ENCODE assay signal across 8 cellular contexts in the genomic region with DNA sequence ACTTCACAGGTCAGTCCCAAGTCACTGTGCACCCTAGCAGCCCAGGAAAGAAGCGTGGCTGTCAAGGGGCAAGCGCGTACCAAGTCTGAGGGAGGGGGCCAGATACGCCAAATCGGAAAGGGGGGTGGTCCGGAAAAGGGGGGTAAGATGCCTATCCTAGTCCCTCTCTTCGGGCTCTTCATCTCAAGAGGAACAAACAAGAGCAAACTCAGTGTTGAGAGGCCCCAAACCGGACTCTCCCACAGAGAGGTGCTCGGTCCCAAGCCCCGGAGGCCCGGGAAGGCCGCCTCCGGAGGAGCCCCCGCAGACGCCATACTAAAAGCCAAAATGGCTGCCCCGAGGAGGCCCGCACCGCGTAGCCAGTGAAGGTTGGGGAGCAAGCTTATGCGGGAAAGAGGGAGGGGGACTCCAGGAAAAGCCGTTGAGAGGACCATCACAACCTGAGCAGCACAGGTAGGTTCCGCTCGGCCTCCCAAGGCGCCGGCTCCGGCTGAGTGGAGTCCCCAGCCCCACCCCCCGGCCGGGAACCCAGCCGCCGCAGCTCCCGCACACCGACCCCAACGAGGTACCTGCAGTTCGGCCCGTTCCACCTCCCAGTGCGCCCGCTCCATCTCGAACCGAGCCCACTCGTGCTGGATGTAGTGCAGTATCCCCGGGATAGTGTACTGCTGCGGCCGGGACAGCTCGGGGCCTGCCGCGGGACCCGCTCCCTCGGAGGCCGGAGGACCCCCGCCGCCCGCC. TPM values are rescaled to one million over a fixed set of nuclear protein-coding genes. Genes with fewer than 3 reads are reported as not detected.
DNase-seq lines count a peak whose midpoint lies in the region; ATAC-seq and TF ChIP-seq lines count a peak whose summit lies in the region.

A gene with protein sequence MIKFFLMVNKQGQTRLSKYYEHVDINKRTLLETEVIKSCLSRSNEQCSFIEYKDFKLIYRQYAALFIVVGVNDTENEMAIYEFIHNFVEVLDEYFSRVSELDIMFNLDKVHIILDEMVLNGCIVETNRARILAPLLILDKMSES (plus strand): TSS at position 315 of the 741 bp plus-strand sequence. CDS start 40,548 bp downstream, outside the sequence.

- POLR2A ChIA-PET in HCT116 (lab: Charles Lee) = interaction anchor here (0.6 to 1.9 kb wide), 11 partner anchors 9 to 85 kb away, joined by 3 to 7 read pairs (median 3); no protein-coding TSS in a partner anchor
- POLR2A ChIA-PET in activated CD4-positive, alpha-beta memory T cell treated with anti-CD3 and anti-CD28 coated beads, Interleukin-2, amount 10 ng/mL, durations not matched to agents 7 days and 5 days (lab: Charles Lee) = interaction anchor here (0.9 to 3.3 kb wide), 18 partner anchors 9 to 467 kb away, joined by 3 to 47 read pairs (median 5); a partner anchor contains a TSS

- peak; percentile 44 for ATAC-seq in HCT116
- ATAC-seq in HG03469 (IDR thresholded peaks at IDR 0.05; ENCODE audit: unreplicated experiment) = no peak

- H3K9me3 ChIP-seq in HCT116 (ENCODE audit: control insufficient read depth in 1 of 2, insufficient read depth in 1 of 2, low read depth in 1 of 2, low read length in 2 of 2) = no peaks in the 10 kb centered on the region
- H3K9me3 ChIP-seq in ectodermal cell (ENCODE audit: control insufficient read depth, low read length) = no peaks in the 10 kb centered on the region

- CTCF ChIA-PET in HCT116 (lab: Charles Lee) = interaction anchor here (1.1 kb wide), 1 partner anchor 13 kb away, joined by 4 read pairs; no protein-coding TSS in a partner anchor
- CTCF ChIA-PET in activated CD4-positive, alpha-beta memory T cell treated with anti-CD3 and anti-CD28 coated beads, Interleukin-2, amount 10 ng/mL, durations not matched to agents 7 days and 5 days (lab: Charles Lee) = interaction anchor here (0.6 to 1.6 kb wide), 5 partner anchors 10 to 175 kb away, joined by 3 to 7 read pairs (median 3); no protein-coding TSS in a partner anchor

- no peak for TF ChIP-seq POLR2A in HCT116 (IDR thresholded peaks at IDR 0.05; ENCODE audit: borderline replicate concordance, extremely low read depth, insufficient read depth, insufficient read length)

- peaks cover 39 to 44% of the 10 kb centered on the region in 2 experiments for H3K4me1 ChIP-seq in HCT116 (ENCODE audit: control insufficient read depth in 1 of 2, insufficient read depth in 2 of 2, low read length in 2 of 2)
- H3K4me1 ChIP-seq in ectodermal cell (ENCODE audit: control insufficient read depth, insufficient read depth, low read length) = peaks cover 6% of the 10 kb centered on the region

- H3K4me2 ChIP-seq in HCT116 (ENCODE audit: low read length) = peak within 1 kb of the TSS; percentile 85

- H3K36me3 ChIP-seq in HCT116 (ENCODE audit: control insufficient read depth in 1 of 2, insufficient read depth in 2 of 2, low read length in 2 of 2) (peaks cover 0 to 11% of the 10 kb centered on the region in 2 experiments; a peak in 2 of 4 replicates), ectodermal cell (ENCODE audit: control insufficient read depth, insufficient read depth, low read length) (peaks cover 3% of the 10 kb centered on the region)

- H4K20me1 ChIP-seq in HCT116 (ENCODE audit: insufficient read depth) = no peaks in the 10 kb centered on the region

- no peak within 1 kb of the TSS for H2AFZ ChIP-seq in HCT116 (ENCODE audit: low read depth, low read length, poor library complexity, severe bottlenecking)

- no peaks in the 10 kb centered on the region for H3K27me3 Mint-ChIP-seq in activated CD4-positive, alpha-beta memory T cell treated with anti-CD3 and anti-CD28 coated beads, Interleukin-2, amount 10 ng/mL, durations not matched to agents 7 days and 5 days

- no peaks in the 10 kb centered on the region; the same call in 1 of the 2 replicates for H3K9me2 ChIP-seq in HCT116 (ENCODE audit: insufficient read depth)

- H3K27me3 ChIP-seq in HCT116 (ENCODE audit: insufficient read depth, low read length) (no peaks in the 10 kb centered on the region), ectodermal cell (ENCODE audit: control insufficient read depth, insufficient read depth, low read length, poor library complexity, severe bottlenecking) (no peaks in the 10 kb centered on the region)

- H3K4me3 Mint-ChIP-seq in activated CD4-positive, alpha-beta memory T cell treated with anti-CD3 and anti-CD28 coated beads, Interleukin-2, amount 10 ng/mL, durations not matched to agents 7 days and 5 days = peak within 1 kb of the TSS; percentile 94

- no peak for TF ChIP-seq CTCF in HCT116 (IDR thresholded peaks at IDR 0.05 in 2 of 3, conservative IDR thresholded peaks at IDR 0.05 in 1 of 3; ENCODE audit: borderline replicate concordance in 1 of 3, insufficient read depth in 1 of 3, low read depth in 2 of 3, low read length in 2 of 3)

- peaks cover 47% of the 10 kb centered on the region for H3K4me1 Mint-ChIP-seq in activated CD4-positive, alpha-beta memory T cell treated with anti-CD3 and anti-CD28 coated beads, Interleukin-2, amount 10 ng/mL, durations not matched to agents 7 days and 5 days

- no peaks in the 10 kb centered on the region for H3K9me3 Mint-ChIP-seq in activated CD4-positive, alpha-beta memory T cell treated with anti-CD3 and anti-CD28 coated beads, Interleukin-2, amount 10 ng/mL, durations not matched to agents 7 days and 5 days

- peak within 1 kb of the TSS; percentile 97 for H3K9ac ChIP-seq in HCT116 (ENCODE audit: low read length)

- no TSS peak for BruUV-seq in HCT116 (replicated peaks; lab: Mats Ljungman, UMichigan)

- WGBS in ectodermal cell, 2 experiments = 0 to 1% methylated on average over 52 of the region's 52 CpGs

- intact Hi-C loops in HCT116 (cut with micrococcal nuclease) = loop anchor here (1.0 to 2.0 kb wide), 2 partner anchors 57 to 59 kb away; no protein-coding TSS in a partner anchor

- H3K36me3 Mint-ChIP-seq in activated CD4-positive, alpha-beta memory T cell treated with anti-CD3 and anti-CD28 coated beads, Interleukin-2, amount 10 ng/mL, durations not matched to agents 7 days and 5 days (ENCODE audit: low read depth) = peaks cover 24% of the 10 kb centered on the region

- TF ChIP-seq RAD21 in HCT116 (IDR thresholded peaks at IDR 0.05; ENCODE audit: low read depth) = no peak

- peak; percentile 41 for DNase-seq in EL
- no peak for DNase-seq in HCT116 (ENCODE audit: low read depth, low spot score)
- peak; percentile 37 for DNase-seq in NCI-H2227 treated with DMSO at 0.1 percent for 48 hours (lab: John Stamatoyannopoulos, UW)
- DNase-seq in activated CD4-positive, alpha-beta memory T cell treated with anti-CD3 and anti-CD28 coated beads, Interleukin-2, amount 10 ng/mL, durations not matched to agents 7 days and 5 days = peak; percentile 59
- DNase-seq in medulla oblongata (ENCODE audit: extremely low spot score) = peak; percentile 55
- DNase-seq in stimulated activated CD4-positive, alpha-beta T cell treated with anti-CD3 and anti-CD28 coated beads, TNF-alpha, amount 100 ng/mL, for 48 hours (ENCODE audit: low read depth in 3 of 3) = peak; percentile 6 to 28 (median 11)

- RAD21 ChIA-PET in HCT116 (lab: Charles Lee; ENCODE audit: low non-redundant PET in 1 of 2, low total read pairs in 2 of 2, uncharacterized antibody in 2 of 2, unreplicated experiment in 2 of 2) = interaction anchor here in 1 of 2 experiments (0.6 kb wide), 1 partner anchor 104 kb away, joined by 3 read pairs; no protein-coding TSS in a partner anchor

- H3K4me3 ChIP-seq in HCT116 (replicated peaks in 1 of 2; ENCODE audit: low read depth in 1 of 2, low read length in 2 of 2) (peak within 1 kb of the TSS; percentile 80 to 91), ectodermal cell (ENCODE audit: insufficient read depth, low read depth, low read length) (peak within 1 kb of the TSS; percentile 97)

- peak within 1 kb of the TSS; percentile 97 for H3K27ac ChIP-seq in HCT116 (ENCODE audit: low read depth, low read length)
- H3K27ac ChIP-seq in ectodermal cell (ENCODE audit: insufficient read depth, low read depth, low read length, poor library complexity, severe bottlenecking) = peak within 1 kb of the TSS; percentile 91

- peak within 1 kb of the TSS; percentile 91 for H3K27ac Mint-ChIP-seq in activated CD4-positive, alpha-beta memory T cell treated with anti-CD3 and anti-CD28 coated beads, Interleukin-2, amount 10 ng/mL, durations not matched to agents 7 days and 5 days

- peaks cover 69% of the 10 kb centered on the region for H3K79me2 ChIP-seq in HCT116 (ENCODE audit: insufficient read depth, low read length)

TF ChIP-seq in HCT116, 20 proteins besides CTCF, POLR2A, EP300 and RAD21 (continues in another document):
- TF ChIP-seq ZFX (IDR thresholded peaks at IDR 0.05) (peak; percentile 91), EGR1 (IDR thresholded peaks at IDR 0.05; ENCODE audit: low read depth) (0 out of 2 replicates have a peak, but pooled peaks have one; percentile 27), ELF1 (IDR thresholded peaks at IDR 0.05; ENCODE audit: borderline replicate concordance, low read depth) (no peak), YY1 (IDR thresholded peaks at IDR 0.05; ENCODE audit: extremely low read depth, insufficient replicate concordance, low read depth, low read length) (peak; percentile 92), POLR2AphosphoS5 (IDR thresholded peaks at IDR 0.05; ENCODE audit: low read depth, low read length) (peak; percentile 52; the same call in 1 of the 2 replicates)
- TF ChIP-seq, protein P1, sequence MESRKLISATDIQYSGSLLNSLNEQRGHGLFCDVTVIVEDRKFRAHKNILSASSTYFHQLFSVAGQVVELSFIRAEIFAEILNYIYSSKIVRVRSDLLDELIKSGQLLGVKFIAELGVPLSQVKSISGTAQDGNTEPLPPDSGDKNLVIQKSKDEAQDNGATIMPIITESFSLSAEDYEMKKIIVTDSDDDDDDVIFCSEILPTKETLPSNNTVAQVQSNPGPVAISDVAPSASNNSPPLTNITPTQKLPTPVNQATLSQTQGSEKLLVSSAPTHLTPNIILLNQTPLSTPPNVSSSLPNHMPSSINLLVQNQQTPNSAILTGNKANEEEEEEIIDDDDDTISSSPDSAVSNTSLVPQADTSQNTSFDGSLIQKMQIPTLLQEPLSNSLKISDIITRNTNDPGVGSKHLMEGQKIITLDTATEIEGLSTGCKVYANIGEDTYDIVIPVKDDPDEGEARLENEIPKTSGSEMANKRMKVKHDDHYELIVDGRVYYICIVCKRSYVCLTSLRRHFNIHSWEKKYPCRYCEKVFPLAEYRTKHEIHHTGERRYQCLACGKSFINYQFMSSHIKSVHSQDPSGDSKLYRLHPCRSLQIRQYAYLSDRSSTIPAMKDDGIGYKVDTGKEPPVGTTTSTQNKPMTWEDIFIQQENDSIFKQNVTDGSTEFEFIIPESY (IDR thresholded peaks at IDR 0.05; ENCODE audit: extremely low read depth, insufficient replicate concordance, low read length) = no peak

RNA-seq across cellular contexts. Expression of the gene that starts here (rescaled TPM):
- 5.0 TPM for total RNA-seq in HCT116 (2021; ENCODE audit: unreplicated experiment)
- polyA plus RNA-seq in HCT116 (2012) = 1.9 and 2.3 TPM in 2 replicates
- 1 to 10 TPM; 3.7 to 4.2 TPM for total RNA-seq in activated CD4-positive, alpha-beta memory T cell treated with anti-CD3 and anti-CD28 coated beads, Interleukin-2, amount 10 ng/mL, durations not matched to agents 7 days and 5 days
- polyA plus RNA-seq in ectodermal cell (2013, experiment 1 of 4) = 12.6 TPM
- polyA plus RNA-seq in ectodermal cell (2013, experiment 2 of 4) = 17.5 TPM
- polyA plus RNA-seq in ectodermal cell (2013, experiment 3 of 4) = 10.5 TPM
- polyA plus RNA-seq in ectodermal cell (2013, experiment 4 of 4) = 9.4 TPM
